ENCODE assay signal across 27 cellular contexts in the genomic region with DNA sequence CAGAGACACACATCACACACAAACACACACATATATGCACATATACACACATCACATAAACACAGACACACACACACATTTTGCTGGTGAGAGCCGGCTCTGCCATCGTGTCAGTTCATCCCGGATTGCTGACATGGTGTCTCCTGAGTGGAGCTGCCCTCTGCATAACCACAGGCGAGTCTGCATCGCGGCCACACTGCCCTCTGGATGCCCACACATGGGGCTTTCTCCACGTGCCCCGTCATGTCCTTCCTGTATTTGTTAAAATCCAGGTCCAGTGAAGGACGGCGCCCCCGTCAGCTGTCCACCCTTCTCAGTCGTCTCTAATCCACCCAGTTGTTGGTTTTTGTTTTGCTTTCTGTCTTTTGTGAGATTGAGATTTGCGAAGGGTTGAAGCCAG. TPM values are rescaled to one million over a fixed set of nuclear protein-coding genes. Genes with fewer than 3 reads are reported as not detected.
"Had no signal": no experiment of that assay in that cellular context is flagged by ENCODE, and none has a peak within 500 bp of the region (broad histone marks: within the 10 kb centered on the region; RNA-seq: fewer than 3 reads in every experiment).

No MANE protein-coding gene starts in this region.

- H3K27ac ChIP-seq: neutrophil, pancreas, thyroid gland had no signal

- DNase-seq: activated CD4-positive, alpha-beta memory T cell treated with anti-CD3 and anti-CD28 coated beads, Interleukin-2, amount 10 ng/mL, durations not matched to agents 7 days and 5 days; activated CD4-positive, alpha-beta T cell treated with anti-CD3 and anti-CD28 coated beads, Interleukin-2, amount 10 ng/mL, durations not matched to agents 24 days and 14 days; activated effector memory CD4-positive, alpha-beta T cell treated with Interleukin-2 at 50 U/mL for 16 hours; activated naive CD4-positive, alpha-beta T cell treated with anti-CD3 and anti-CD28 coated beads for 36 hours; activated naive CD8-positive, alpha-beta T cell treated with anti-CD3 and anti-CD28 coated beads, Interleukin-2, amount 10 ng/mL, durations not matched to agents 7 days and 5 days; activated T-cell treated with anti-CD3 and anti-CD28 coated beads, Interleukin-2, amount 50 U/mL, for 72 hours; amniotic stem cell; effector CD8-positive, alpha-beta T cell; erythroblast; foreskin melanocyte; hippocampal formation; left colon; SK-N-SH; stimulated activated CD4-positive, alpha-beta T cell treated with anti-CD3 and anti-CD28 coated beads, Interleukin-2, amount 100 ng/mL, for 48 hours; stimulated activated CD8-positive, alpha-beta memory T cell treated with anti-CD3 and anti-CD28 coated beads, Interleukin-4, amount 100 ng/mL, for 48 hours; stimulated activated naive CD4-positive, alpha-beta T cell treated with Interleukin-2 at 50 U/mL for 16 hours; thyroid gland had no signal

- H3K4me1 ChIP-seq: pancreas, thyroid gland had no signal

- H3K36me3 ChIP-seq: neutrophil, pancreas, thyroid gland had no signal

- H3K4me3 ChIP-seq: lung, pancreas, smooth muscle cell, thyroid gland had no signal

- H3K9me3 ChIP-seq: neutrophil, pancreas, SK-N-SH, thyroid gland had no signal

- FAIRE-seq: pancreas had no signal

- H3K4me2 ChIP-seq: SK-N-SH, smooth muscle cell had no signal

- H3K27me3 ChIP-seq: neutrophil, pancreas, thyroid gland had no signal

- ATAC-seq: activated CD4-positive, CD25-positive, alpha-beta regulatory T cell treated with anti-CD3 and anti-CD28 coated beads, Interleukin-2, amount 50 U/mL, for 24 hours; activated T-cell treated with anti-CD3 and anti-CD28 coated beads, Interleukin-2, amount 50 U/mL, for 72 hours; left colon; naive thymus-derived CD8-positive, alpha-beta T cell; pancreas; sciatic nerve had no signal

- H3K9ac ChIP-seq: SK-N-SH had no signal

RNA-seq across cellular contexts. Expression of gene F7, which starts 52.6 kb away (rescaled TPM):
- total RNA-seq: activated CD4-positive, alpha-beta memory T cell treated with anti-CD3 and anti-CD28 coated beads, Interleukin-2, amount 10 ng/mL, durations not matched to agents 7 days and 5 days; activated CD4-positive, alpha-beta T cell treated with anti-CD3 and anti-CD28 coated beads, Interleukin-2, amount 10 ng/mL, durations not matched to agents 24 days and 14 days; activated T-cell treated with anti-CD3 and anti-CD28 coated beads, Interleukin-2, amount 50 U/mL, for 72 hours; fibroblast of lung; T-helper 2 cell treated with Interferon-gamma antibody and Interleukin-4, amounts not matched to agents 100 ng/mL and 5 ng/mL, for 36 hours; thyroid gland; ureter had no signal
- polyA plus RNA-seq: fibroblast of lung, SK-N-SH had no signal
